In genomic region chr4:164177753-164178152, GRCh38 we compare ENCODE assay signal across 23 cellular contexts.
"Had no signal": no experiment of that assay in that cellular context is flagged by ENCODE, and none has a peak within 500 bp of the region (broad histone marks: within the 10 kb centered on the region; RNA-seq: fewer than 3 reads in every experiment).

No MANE protein-coding gene starts in this region.

- H3K27me3 ChIP-seq: cardiac muscle cell, esophagus squamous epithelium, thyroid gland, upper lobe of left lung had no signal

- DNase-seq: activated CD4-positive, alpha-beta memory T cell treated with anti-CD3 and anti-CD28 coated beads, Interleukin-2, amount 10 ng/mL, durations not matched to agents 7 days and 5 days; activated CD4-positive, alpha-beta T cell treated with anti-CD3 and anti-CD28 coated beads, Interleukin-2, amount 10 ng/mL, durations not matched to agents 7 days and 5 days; activated CD4-positive, CD25-positive, alpha-beta regulatory T cell treated with anti-CD3 and anti-CD28 coated beads, Interleukin-2, amount 50 U/mL, for 72 hours; activated CD8-positive, alpha-beta memory T cell treated with anti-CD3 and anti-CD28 coated beads, Interleukin-2, amount 50 U/mL, for 48 hours; activated naive CD4-positive, alpha-beta T cell; activated T-cell treated with anti-CD3 and anti-CD28 coated beads, Interleukin-2, amount 50 U/mL, for 4 hours; esophagus squamous epithelium; foreskin melanocyte; left ventricle myocardium inferior; naive B cell; nephron progenitor cell; occipital lobe; posterior cingulate gyrus; right cardiac atrium; stimulated activated CD4-positive, alpha-beta T cell treated with anti-CD3 and anti-CD28 coated beads, Interleukin-2, amount 100 ng/mL, for 48 hours; stimulated activated naive CD4-positive, alpha-beta T cell treated with Interleukin-2 at 50 U/mL for 16 hours; T-helper 2 cell; thyroid gland; upper lobe of left lung had no signal

- H3K9me3 ChIP-seq: esophagus squamous epithelium, thyroid gland, upper lobe of left lung had no signal

- H3K4me1 ChIP-seq: esophagus squamous epithelium, left ventricle myocardium inferior, thyroid gland, upper lobe of left lung had no signal

- H3K27ac ChIP-seq: cardiac muscle cell, esophagus squamous epithelium, left ventricle myocardium inferior, thyroid gland, upper lobe of left lung had no signal

- ATAC-seq: activated naive CD4-positive, alpha-beta T cell treated with anti-CD3 and anti-CD28 coated beads, Interleukin-2, amount 50 U/mL, for 72 hours; activated T-cell treated with anti-CD3 and anti-CD28 coated beads, Interleukin-2, amount 50 U/mL, for 4 hours; activated T-helper 17 cell treated with anti-CD3 and anti-CD28 coated beads, Interleukin-2, amount 50 U/mL, for 72 hours; right cardiac atrium; SK-N-SH treated with all-trans-retinoic acid at 6 μM for 48 hours had no signal

- H3K4me3 ChIP-seq: cardiac muscle cell, esophagus squamous epithelium, left ventricle myocardium inferior, thyroid gland, upper lobe of left lung had no signal

- H3K27me3 Mint-ChIP-seq: activated CD4-positive, alpha-beta memory T cell treated with anti-CD3 and anti-CD28 coated beads, Interleukin-2, amount 10 ng/mL, durations not matched to agents 7 days and 5 days; activated CD4-positive, alpha-beta T cell treated with anti-CD3 and anti-CD28 coated beads, Interleukin-2, amount 10 ng/mL, durations not matched to agents 7 days and 5 days; activated T-helper 17 cell treated with anti-CD3 and anti-CD28 coated beads, Interleukin-2, amount 50 U/mL, for 72 hours; naive B cell had no signal

- H3K9me3 Mint-ChIP-seq: activated CD4-positive, alpha-beta memory T cell treated with anti-CD3 and anti-CD28 coated beads, Interleukin-2, amount 10 ng/mL, durations not matched to agents 7 days and 5 days; activated CD4-positive, alpha-beta T cell treated with anti-CD3 and anti-CD28 coated beads, Interleukin-2, amount 10 ng/mL, durations not matched to agents 7 days and 5 days; activated naive CD4-positive, alpha-beta T cell treated with anti-CD3 and anti-CD28 coated beads, Interleukin-2, amount 50 U/mL, for 72 hours; activated T-cell treated with anti-CD3 and anti-CD28 coated beads, Interleukin-2, amount 50 U/mL, for 4 hours; activated T-helper 17 cell treated with anti-CD3 and anti-CD28 coated beads, Interleukin-2, amount 50 U/mL, for 72 hours; nephron progenitor cell had no signal

- H3K27ac Mint-ChIP-seq: activated CD4-positive, alpha-beta memory T cell treated with anti-CD3 and anti-CD28 coated beads, Interleukin-2, amount 10 ng/mL, durations not matched to agents 7 days and 5 days; activated CD4-positive, alpha-beta T cell treated with anti-CD3 and anti-CD28 coated beads, Interleukin-2, amount 10 ng/mL, durations not matched to agents 7 days and 5 days; activated naive CD4-positive, alpha-beta T cell treated with anti-CD3 and anti-CD28 coated beads, Interleukin-2, amount 50 U/mL, for 72 hours; activated T-helper 17 cell treated with anti-CD3 and anti-CD28 coated beads, Interleukin-2, amount 50 U/mL, for 72 hours; naive B cell; nephron progenitor cell had no signal

- H3K4me3 Mint-ChIP-seq: activated CD4-positive, alpha-beta memory T cell treated with anti-CD3 and anti-CD28 coated beads, Interleukin-2, amount 10 ng/mL, durations not matched to agents 7 days and 5 days; activated CD4-positive, alpha-beta T cell treated with anti-CD3 and anti-CD28 coated beads, Interleukin-2, amount 10 ng/mL, durations not matched to agents 7 days and 5 days; activated T-cell treated with anti-CD3 and anti-CD28 coated beads, Interleukin-2, amount 50 U/mL, for 4 hours; activated T-helper 17 cell treated with anti-CD3 and anti-CD28 coated beads, Interleukin-2, amount 50 U/mL, for 72 hours; naive B cell; nephron progenitor cell had no signal

- H3K36me3 ChIP-seq: cardiac muscle cell, esophagus squamous epithelium, left ventricle myocardium inferior, thyroid gland, upper lobe of left lung had no signal

- H3K4me1 Mint-ChIP-seq: activated CD4-positive, alpha-beta memory T cell treated with anti-CD3 and anti-CD28 coated beads, Interleukin-2, amount 10 ng/mL, durations not matched to agents 7 days and 5 days; activated CD4-positive, alpha-beta T cell treated with anti-CD3 and anti-CD28 coated beads, Interleukin-2, amount 10 ng/mL, durations not matched to agents 7 days and 5 days; activated T-helper 17 cell treated with anti-CD3 and anti-CD28 coated beads, Interleukin-2, amount 50 U/mL, for 72 hours; naive B cell; nephron progenitor cell had no signal
